In genomic region chr18:76053551-76053950, GRCh38 we compare ENCODE assay signal across 1 cellular context.
TF ChIP-seq lines count a peak whose summit lies in the region.

No MANE protein-coding gene starts in this region.

TF ChIP-seq in H1, 55 proteins besides CTCF, POLR2A, EP300 and RAD21:
- no peak for TF ChIP-seq TCF12 (IDR thresholded peaks at IDR 0.05; ENCODE audit: low read depth, low read length)
- TF ChIP-seq POLR2AphosphoS5 (IDR thresholded peaks at IDR 0.05; ENCODE audit: low read depth, low read length), result no peak
- TF ChIP-seq GABPA (IDR thresholded peaks at IDR 0.05; ENCODE audit: borderline replicate concordance, insufficient read depth, low read length), result no peak
- TF ChIP-seq ASH2L (IDR thresholded peaks at IDR 0.05; ENCODE audit: low read length), result no peak
- no peak for TF ChIP-seq TEAD4 (IDR thresholded peaks at IDR 0.05; ENCODE audit: low read depth, low read length)
- no peak for TF ChIP-seq SP4 (IDR thresholded peaks at IDR 0.05; ENCODE audit: low read length)
- TF ChIP-seq SIRT6 (IDR thresholded peaks at IDR 0.05; ENCODE audit: low read length), result no peak
- TF ChIP-seq KDM1A (IDR thresholded peaks at IDR 0.05; ENCODE audit: borderline replicate concordance, low read length), result no peak
- TF ChIP-seq SP1 (IDR thresholded peaks at IDR 0.05; ENCODE audit: low read depth, low read length), result no peak
- no peak for TF ChIP-seq TAF1 (IDR thresholded peaks at IDR 0.05; ENCODE audit: low read depth, low read length)
- no peak for TF ChIP-seq KDM5A (IDR thresholded peaks at IDR 0.05; ENCODE audit: low read length)
- no peak for TF ChIP-seq USF2 (IDR thresholded peaks at IDR 0.05; ENCODE audit: low read length)
- no peak for TF ChIP-seq BCL11A (IDR thresholded peaks at IDR 0.05; ENCODE audit: low read depth in 2 of 2, low read length in 2 of 2)
- TF ChIP-seq RXRA (IDR thresholded peaks at IDR 0.05; ENCODE audit: insufficient read depth, low read depth, low read length), result no peak
- TF ChIP-seq SRF (IDR thresholded peaks at IDR 0.05; ENCODE audit: low read depth, low read length), result no peak
- no peak for TF ChIP-seq HDAC2 (IDR thresholded peaks at IDR 0.05; ENCODE audit: borderline replicate concordance in 1 of 2, low read depth in 2 of 2, low read length in 2 of 2)
- no peak for TF ChIP-seq YY1 (IDR thresholded peaks at IDR 0.05; ENCODE audit: low read depth, low read length)
- TF ChIP-seq RBBP5 (IDR thresholded peaks at IDR 0.05; ENCODE audit: borderline replicate concordance, low read depth, low read length), result no peak
- TF ChIP-seq POU5F1 (IDR thresholded peaks at IDR 0.05; ENCODE audit: low read depth, low read length), result no peak
- no peak for TF ChIP-seq SUZ12 (IDR thresholded peaks at IDR 0.05; ENCODE audit: low read length)
